ENCODE assay signal across 23 cellular contexts in genomic region chr17:61352771-61353170, GRCh38. TPM values are rescaled to one million over a fixed set of nuclear protein-coding genes. Genes with fewer than 3 reads are reported as not detected.
DNase-seq lines count a peak whose midpoint lies in the region; ATAC-seq, FAIRE-seq and TF ChIP-seq lines count a peak whose summit lies in the region.
"Had no signal": no experiment of that assay in that cellular context is flagged by ENCODE, and none has a peak within 500 bp of the region (broad histone marks: within the 10 kb centered on the region; RNA-seq: fewer than 3 reads in every experiment).

No MANE protein-coding gene starts in this region.

- no peak overlapping the region for H3K4me2 ChIP-seq in HepG2 (ENCODE audit: low read depth, low read length)

- 29% methylated on average over 7 of the region's 7 CpGs for WGBS in HUES64
- 60% methylated on average over 7 of the region's 7 CpGs for WGBS in HepG2 (ENCODE audit: low lambda C conversion rate)
- WGBS in spleen, 5 donors, result 75 to 95% (median 93%) methylated on average over 7 of the region's 7 CpGs

- ATAC-seq in HepG2, result peak; percentile 35
- ATAC-seq in GM19452 (IDR thresholded peaks at IDR 0.05; ENCODE audit: unreplicated experiment), result no peak
- ATAC-seq: activated T-helper 17 cell treated with anti-CD3 and anti-CD28 coated beads, Interleukin-2, amount 50 U/mL, for 72 hours had no signal

- in situ Hi-C loops in HepG2 (cut with HindIII; ENCODE audit: extremely low pct_ligation_motif_present, low pct_unique_long_range_greater_than_20kb), result no loop called here
- in situ Hi-C loops in GM13977 (cut with MboI; ENCODE audit: low pct_unique_long_range_greater_than_20kb, low sequenced_read_pairs, unreplicated experiment), result no loop called here

- H3K36me3 ChIP-seq in HUES64 (ENCODE audit: insufficient read depth, low read length) (no peaks in the 10 kb centered on the region), SJCRH30 (no peaks in the 10 kb centered on the region), HepG2 (replicated peaks in 1 of 2; ENCODE audit: control insufficient read depth in 1 of 2, insufficient read depth in 2 of 2, low read length in 2 of 2) (no peaks in the 10 kb centered on the region), spleen (no peaks in the 10 kb centered on the region)
- H3K36me3 ChIP-seq: ascending aorta, thoracic aorta had no signal

- H3K9me3 ChIP-seq in HUES64 (ENCODE audit: insufficient read depth, low read depth, low read length) (no peaks in the 10 kb centered on the region), SJCRH30 (replicated peaks) (no peaks in the 10 kb centered on the region; the same call in 1 of the 2 replicates), HepG2 (ENCODE audit: low read length) (no peaks in the 10 kb centered on the region), spleen (no peaks in the 10 kb centered on the region)
- H3K9me3 ChIP-seq: ascending aorta, thoracic aorta had no signal

- H4K20me1 ChIP-seq in HepG2 (ENCODE audit: insufficient read depth, low read length), result no peaks in the 10 kb centered on the region

- no peak for TF ChIP-seq POLR2A in HepG2 (IDR thresholded peaks at IDR 0.05; ENCODE audit: insufficient read depth in 1 of 2, low read depth in 2 of 2, low read length in 2 of 2)
- TF ChIP-seq POLR2A in spleen (IDR thresholded peaks at IDR 0.05), result no peak

- no TSS peak for BruUV-seq in HepG2 (replicated peaks; lab: Mats Ljungman, UMichigan)

- H3K27me3 ChIP-seq in HUES64 (ENCODE audit: insufficient read depth, low read length), result no peaks in the 10 kb centered on the region
- H3K27me3 ChIP-seq in SJCRH30, result no peaks in the 10 kb centered on the region
- H3K27me3 ChIP-seq in HepG2 (ENCODE audit: control insufficient read depth in 1 of 2, insufficient read depth in 2 of 2, low read length in 2 of 2), result no peaks in the 10 kb centered on the region
- H3K27me3 ChIP-seq in spleen (replicated peaks in 1 of 7), result no peaks in the 10 kb centered on the region
- H3K27me3 ChIP-seq: ascending aorta had no signal

- H3K4me1 ChIP-seq in HUES64 (ENCODE audit: insufficient read depth, low read length) (peaks cover 16% of the 10 kb centered on the region), SJCRH30 (peaks cover 34% of the 10 kb centered on the region), HepG2 (ENCODE audit: insufficient read depth, low read length) (peaks cover 64% of the 10 kb centered on the region), spleen (peaks cover 0 to 10% (median 0%) of the 10 kb centered on the region in 6 donors)
- H3K4me1 ChIP-seq: ascending aorta had no signal

- TF ChIP-seq EP300 in HepG2 (IDR thresholded peaks at IDR 0.05; ENCODE audit: low read depth in 2 of 2, low read length in 2 of 2) (no peak), HepG2 (CRISPR knock-in tag; IDR thresholded peaks at IDR 0.05; ENCODE audit: borderline replicate concordance) (no peak)

- H3K79me2 ChIP-seq in HepG2 (ENCODE audit: insufficient read depth, low read length), result no peaks in the 10 kb centered on the region

- no peak for TF ChIP-seq RAD21 in HepG2 (CRISPR knock-in tag; IDR thresholded peaks at IDR 0.05)

- peak; percentile 15 for FAIRE-seq in HepG2 (lab: Jason Lieb, UNC)

- H3K4me3 ChIP-seq in HUES64 (ENCODE audit: low read length) (no peak overlapping the region), SJCRH30 (peak overlapping the region; percentile 10; the same call in 1 of the 2 replicates), HepG2 (replicated peaks in 1 of 3; ENCODE audit: insufficient read depth in 1 of 3, low read depth in 2 of 3, low read length in 3 of 3) (no peak overlapping the region), spleen (no peak overlapping the region)
- H3K4me3 ChIP-seq: ascending aorta, GM23248, thoracic aorta had no signal

- TF ChIP-seq CTCF in HepG2 (CRISPR knock-in tag; IDR thresholded peaks at IDR 0.05) (no peak), spleen (IDR thresholded peaks at IDR 0.05 in 8 of 11, conservative IDR thresholded peaks at IDR 0.05 in 3 of 11) (no peak), GM13977 (IDR thresholded peaks at IDR 0.05; ENCODE audit: extremely low read depth, insufficient read depth, missing control alignments) (no peak)

- H2AFZ ChIP-seq in HepG2 (ENCODE audit: low read length), result no peak overlapping the region
- H2AFZ ChIP-seq: GM23248 had no signal

- H3K9ac ChIP-seq in HUES64 (ENCODE audit: low read depth, low read length) (0 out of 2 replicates have a peak overlapping the region, but pooled peaks have one; percentile 4), HepG2 (ENCODE audit: insufficient read depth, low read depth, low read length) (no peak overlapping the region)
- H3K9ac ChIP-seq: GM23248 had no signal

- intact Hi-C loops in HepG2 (cut with micrococcal nuclease; ENCODE audit: unreplicated experiment) (no loop called here), spleen (cut with DNase I; ENCODE audit: low total_unique reads) (no loop called here)

- no peak overlapping the region for H3K27ac ChIP-seq in HUES64 (ENCODE audit: low read depth, low read length)
- peak overlapping the region; percentile 69 for H3K27ac ChIP-seq in SJCRH30
- H3K27ac ChIP-seq in HepG2 (ENCODE audit: extremely low read length, insufficient read depth, low read length), result no peak overlapping the region
- H3K27ac ChIP-seq in spleen, result peak overlapping the region in 2 of 8 donors; percentile 1 to 21
- H3K27ac ChIP-seq: ascending aorta, GM23248, thoracic aorta had no signal

- CTCF ChIA-PET in HepG2 (lab: Yijun Ruan, JAX; ENCODE audit: low intra/inter-chr PET ratio, low total read pairs), result no interaction called here

- POLR2A ChIA-PET in HepG2 (lab: Yijun Ruan, JAX), result no interaction called here

- DNase-seq in SJCRH30 (peak; percentile 77 to 81), HepG2 (ENCODE audit: low spot score) (peak; percentile 47), spleen (peak; percentile 12), GM13977 (ENCODE audit: low spot score) (no peak), NCI-H1048 (lab: John Stamatoyannopoulos, UW) (no peak)
- DNase-seq: activated CD4-positive, alpha-beta T cell treated with anti-CD3 and anti-CD28 coated beads, Interleukin-2, amount 50 U/mL, for 4 hours; activated CD4-positive, CD25-positive, alpha-beta regulatory T cell; CD4-positive, alpha-beta memory T cell; central memory CD4-positive, alpha-beta T cell; GM23248; mammary epithelial cell; NCI-H187 treated with DMSO at 0.1 percent for 48 hours; NCI-H345; SHP77; stimulated activated CD4-positive, alpha-beta T cell treated with anti-CD3 and anti-CD28 coated beads, Interleukin-4, amount 100 ng/mL, for 4 hours; stimulated activated naive CD4-positive, alpha-beta T cell; T1000 had no signal

TF ChIP-seq in HepG2, 621 proteins besides CTCF, POLR2A, EP300 and RAD21 (continues in another document):
- TF ChIP-seq ARNT2 (CRISPR knock-in tag; IDR thresholded peaks at IDR 0.05; ENCODE audit: low read depth), result no peak
- peak; percentile 44; the same call in 1 of the 2 replicates for TF ChIP-seq ZNF891 (CRISPR knock-in tag; IDR thresholded peaks at IDR 0.05)
- TF ChIP-seq THAP11 (CRISPR knock-in tag; IDR thresholded peaks at IDR 0.05), result no peak

RNA-seq across cellular contexts. Expression of gene TBX2, which starts 46.9 kb away (rescaled TPM):
- polyA plus RNA-seq in HUES64 (2013, experiment 1 of 2), result 0.65 TPM
- 0.38 TPM for polyA plus RNA-seq in HUES64 (2013, experiment 2 of 2)
- 42.3 and 42.7 TPM in 2 replicates for total RNA-seq in SJCRH30 (2014; rRNA removed; shearing (Covaris generic))
- 10.2 and 15.3 TPM in 2 replicates for total RNA-seq in HepG2 (2016; rRNA removed; fragmentation: Illumina TruSeq; extraction: Trizol)
- total RNA-seq in HepG2 (2016; cell fraction: cytosol; rRNA removed; fragmentation: Illumina TruSeq; extraction: Trizol; ENCODE audit: low read depth), result 3.7 TPM in 2 replicates
- total RNA-seq in HepG2 (2016; cell fraction: insoluble cytoplasmic fraction; rRNA removed; fragmentation: Illumina TruSeq; extraction: Trizol), result 8.3 and 14.7 TPM in 2 replicates
- total RNA-seq in HepG2 (2016; cell fraction: membrane; rRNA removed; fragmentation: Illumina TruSeq; extraction: Trizol), result 9.6 and 10.4 TPM in 2 replicates
- total RNA-seq in HepG2 (2016; cell fraction: nucleus; rRNA removed; fragmentation: Illumina TruSeq; extraction: Trizol), result 10.9 and 12.4 TPM in 2 replicates
- 2.8 and 3.0 TPM in 2 replicates for polyA plus RNA-seq in HepG2 (2011; rRNA removed)
- polyA plus RNA-seq in HepG2 (2011; cell fraction: cytosol; rRNA removed), result 1.9 and 3.7 TPM in 2 replicates
- polyA plus RNA-seq in HepG2 (2011; cell fraction: nucleus; rRNA removed), result 9.5 and 10.4 TPM in 2 replicates
- 1.0 and 1.6 TPM in 2 replicates for polyA plus RNA-seq in HepG2 (2012)
- 2.8 and 3.6 TPM in 2 replicates for polyA plus RNA-seq in HepG2 (2016; cell fraction: cytosol; fragmentation: Illumina TruSeq; extraction: Trizol; ENCODE audit: low read depth)
- polyA plus RNA-seq in HepG2 (2016; cell fraction: insoluble cytoplasmic fraction; fragmentation: Illumina TruSeq; extraction: Trizol; ENCODE audit: low read depth), result 13.1 and 15.6 TPM in 2 replicates
- polyA plus RNA-seq in HepG2 (2016; cell fraction: membrane; fragmentation: Illumina TruSeq; extraction: Trizol; ENCODE audit: low read depth), result 8.1 and 8.9 TPM in 2 replicates
- polyA plus RNA-seq in HepG2 (2016; cell fraction: nucleus; fragmentation: Illumina TruSeq; extraction: Trizol; ENCODE audit: insufficient read depth, low read depth), result 26.2 and 30.9 TPM in 2 replicates
- 3.0 and 6.9 TPM in 2 replicates for polyA minus RNA-seq in HepG2 (2011; rRNA and poly(A)+ RNA removed; ENCODE audit: low replicate concordance)
- 1.5 and 2.4 TPM in 2 replicates for polyA minus RNA-seq in HepG2 (2011; cell fraction: cytosol; rRNA and poly(A)+ RNA removed)
- 4.9 and 5.3 TPM in 2 replicates for polyA minus RNA-seq in HepG2 (2011; cell fraction: nucleus; rRNA and poly(A)+ RNA removed)
- 10 to 100 TPM; 10.1 to 57.6 (median 32.8) TPM for total RNA-seq in spleen
- polyA plus RNA-seq in spleen, result 10 to 100 TPM in 2 of 3 donors, 1 to 10 TPM in 1; 6.4 to 21.0 (median 10.9) TPM
- total RNA-seq: activated T-helper 17 cell treated with anti-CD3 and anti-CD28 coated beads, Interleukin-2, amount 50 U/mL, for 72 hours; CD4-positive, alpha-beta memory T cell; dermis microvascular lymphatic vessel endothelial cell had no signal
- polyA plus RNA-seq: CD4-positive, alpha-beta memory T cell; mammary epithelial cell had no signal

Comparison
In these comparisons a context has a peak if more than half of its experiments do, and no peak if none do; other contexts are left out.
1. DNase-seq: peak in SJCRH30 (2 of 2), HepG2 (single experiment) and spleen (single experiment); none in GM13977 (single experiment) and NCI-H1048 (single experiment).